1 cellular context compared by ENCODE assay signal in the genomic region with DNA sequence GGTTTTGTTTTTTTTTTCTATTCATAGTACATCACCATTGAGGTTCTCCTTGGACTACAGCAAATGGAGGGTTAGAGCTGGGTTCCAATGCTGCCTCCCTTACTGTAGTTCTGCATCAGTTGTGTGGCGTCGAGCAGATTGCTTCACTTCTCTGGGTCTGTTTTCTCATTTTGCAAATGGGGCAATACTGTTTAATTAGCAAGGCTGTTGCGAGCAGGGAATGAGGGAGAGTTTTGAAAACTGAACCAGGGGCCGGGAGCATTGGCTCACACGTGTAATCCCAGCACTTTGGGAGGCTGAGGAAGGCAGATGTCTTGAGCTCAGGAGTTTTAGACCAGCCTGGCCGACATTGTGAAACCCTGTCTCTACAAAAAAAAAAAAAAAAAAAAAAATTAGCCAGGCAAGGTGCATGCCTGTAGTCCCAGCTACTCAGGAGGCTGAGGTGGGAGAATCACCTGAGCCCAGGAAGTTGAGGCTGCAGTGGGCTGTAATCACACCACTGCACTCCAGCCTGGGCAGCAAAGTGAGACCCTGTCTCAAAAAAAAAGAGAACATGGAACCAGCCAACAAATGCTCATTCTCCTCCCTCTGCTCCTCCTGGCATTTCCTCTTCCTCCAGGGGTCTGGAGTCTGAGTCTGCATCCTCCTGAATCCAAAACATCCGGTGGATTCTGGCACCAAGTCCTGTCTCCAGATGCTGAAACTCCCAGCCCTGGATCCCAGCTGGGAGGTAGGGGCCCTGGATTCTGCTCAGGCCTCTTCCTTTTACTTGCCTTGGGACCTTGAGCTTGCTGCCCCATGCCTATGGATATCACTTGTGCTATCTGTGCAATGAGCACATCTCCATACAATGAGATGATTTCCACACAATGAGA.
TF ChIP-seq lines count a peak whose summit lies in the region.

No MANE protein-coding gene starts in this region.

TF ChIP-seq in HEK293, 187 proteins besides CTCF, POLR2A, EP300 and RAD21 (continued from another document):
- TF ChIP-seq, protein P1, sequence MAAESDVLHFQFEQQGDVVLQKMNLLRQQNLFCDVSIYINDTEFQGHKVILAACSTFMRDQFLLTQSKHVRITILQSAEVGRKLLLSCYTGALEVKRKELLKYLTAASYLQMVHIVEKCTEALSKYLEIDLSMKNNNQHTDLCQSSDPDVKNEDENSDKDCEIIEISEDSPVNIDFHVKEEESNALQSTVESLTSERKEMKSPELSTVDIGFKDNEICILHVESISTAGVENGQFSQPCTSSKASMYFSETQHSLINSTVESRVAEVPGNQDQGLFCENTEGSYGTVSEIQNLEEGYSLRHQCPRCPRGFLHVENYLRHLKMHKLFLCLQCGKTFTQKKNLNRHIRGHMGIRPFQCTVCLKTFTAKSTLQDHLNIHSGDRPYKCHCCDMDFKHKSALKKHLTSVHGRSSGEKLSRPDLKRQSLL (tag by site-specific recombination; IDR thresholded peaks at IDR 0.05), result no peak
- no peak for TF ChIP-seq RBAK (tag by site-specific recombination; IDR thresholded peaks at IDR 0.05)
